Comparison of ENCODE assay signal across 8 cellular contexts in the genomic region with DNA sequence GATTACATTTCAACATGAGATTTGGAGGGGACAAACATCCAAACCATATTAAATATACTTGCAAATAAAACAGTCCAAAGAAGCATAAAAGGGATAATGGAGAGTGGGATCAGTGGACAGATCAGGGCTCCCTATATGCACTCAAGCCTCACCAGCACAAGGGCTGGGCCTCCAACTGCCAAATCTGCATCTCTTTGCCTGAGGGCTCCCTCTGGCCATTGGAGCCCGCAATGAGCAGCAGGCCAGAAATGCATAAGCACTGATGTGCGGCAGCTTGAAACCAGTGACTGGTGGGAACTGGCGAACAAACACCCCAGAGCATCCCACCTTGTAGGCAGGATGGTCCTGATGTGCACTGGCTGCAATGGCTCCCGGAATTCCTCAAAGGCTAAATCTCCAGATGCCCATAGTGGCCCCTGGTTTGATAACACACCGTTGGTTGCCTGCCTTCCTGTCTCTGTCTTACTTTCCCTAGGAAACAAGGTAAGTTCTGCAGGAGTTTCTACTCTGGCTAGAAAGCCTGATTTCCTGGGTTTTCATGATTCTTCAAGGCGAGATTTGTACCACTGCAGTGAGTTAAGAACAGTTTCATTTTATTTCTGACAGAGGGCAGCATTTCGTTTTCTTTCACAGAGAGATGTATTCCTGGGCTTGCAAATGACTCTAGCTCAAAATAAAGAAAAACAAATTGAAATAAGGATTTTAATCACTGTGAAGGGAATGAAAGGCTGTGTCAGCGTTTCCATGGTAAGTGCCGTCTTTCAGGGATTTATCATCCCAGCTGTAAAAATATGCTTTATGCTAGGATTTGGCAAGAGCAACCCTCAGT. TPM values are rescaled to one million over a fixed set of nuclear protein-coding genes. Genes with fewer than 3 reads are reported as not detected.
A peak's percentile ranks its signal among the peaks of the same experiment; 100 is the strongest.
DNase-seq lines count a peak whose midpoint lies in the region; ATAC-seq and TF ChIP-seq lines count a peak whose summit lies in the region.

No MANE protein-coding gene starts in this region.

- H3K4me3 Mint-ChIP-seq in CD4-positive, CD25-positive, alpha-beta regulatory T cell: peak overlapping the region in 1 of 4 donors; percentile 1
- no peak overlapping the region for H3K4me3 Mint-ChIP-seq in activated naive CD8-positive, alpha-beta T cell treated with anti-CD3 and anti-CD28 coated beads for 36 hours

- TF ChIP-seq CTCF in left ventricle myocardium inferior (IDR thresholded peaks at IDR 0.05; ENCODE audit: borderline replicate concordance): peak; percentile 69

- peaks cover 4% of the 10 kb centered on the region for H3K27me3 Mint-ChIP-seq in CD4-positive, CD25-positive, alpha-beta regulatory T cell
- H3K27me3 Mint-ChIP-seq in activated naive CD8-positive, alpha-beta T cell treated with anti-CD3 and anti-CD28 coated beads for 36 hours: no peaks in the 10 kb centered on the region

- H3K4me3 ChIP-seq in CD4-positive, CD25-positive, alpha-beta regulatory T cell (ENCODE audit: low read depth, low read length): peak overlapping the region; percentile 68
- H3K4me3 ChIP-seq in Karpas-422 (ENCODE audit: low read length) (no peak overlapping the region), left ventricle myocardium inferior (peak overlapping the region; percentile 34)

- H4K20me1 ChIP-seq in Karpas-422 (ENCODE audit: insufficient read depth, low read depth, low read length): no peaks in the 10 kb centered on the region

- peak overlapping the region; percentile 64 to 98 (median 96) for H3K27ac Mint-ChIP-seq in CD4-positive, CD25-positive, alpha-beta regulatory T cell
- peak overlapping the region; percentile 93 for H3K27ac Mint-ChIP-seq in activated naive CD8-positive, alpha-beta T cell treated with anti-CD3 and anti-CD28 coated beads for 36 hours

- peaks cover 5% of the 10 kb centered on the region for H3K36me3 Mint-ChIP-seq in CD4-positive, CD25-positive, alpha-beta regulatory T cell
- peaks cover 9% of the 10 kb centered on the region for H3K36me3 Mint-ChIP-seq in activated naive CD8-positive, alpha-beta T cell treated with anti-CD3 and anti-CD28 coated beads for 36 hours

- H3K27ac ChIP-seq in CD4-positive, CD25-positive, alpha-beta regulatory T cell (ENCODE audit: insufficient read depth, low read length, poor library complexity, severe bottlenecking): peak overlapping the region; percentile 70
- H3K27ac ChIP-seq in Karpas-422 (ENCODE audit: low read length) (no peak overlapping the region), left ventricle myocardium inferior (replicated peaks) (peak overlapping the region; percentile 51)

- ATAC-seq in CD4-positive, CD25-positive, alpha-beta regulatory T cell (ENCODE audit: low read depth in 2 of 2): peak; percentile 41 to 44
- ATAC-seq in HG03460 (IDR thresholded peaks at IDR 0.05; ENCODE audit: unreplicated experiment): no peak

- H3K9me3 Mint-ChIP-seq in CD4-positive, CD25-positive, alpha-beta regulatory T cell: peaks cover 0 to 13% (median 7%) of the 10 kb centered on the region in 7 donors
- H3K9me3 Mint-ChIP-seq in activated naive CD8-positive, alpha-beta T cell treated with anti-CD3 and anti-CD28 coated beads for 36 hours: peaks cover 11% of the 10 kb centered on the region

- H3K9me3 ChIP-seq in CD4-positive, CD25-positive, alpha-beta regulatory T cell (ENCODE audit: control insufficient read depth in 2 of 2, low read length in 2 of 2): peaks cover 8 to 15% of the 10 kb centered on the region in 2 experiments
- peaks cover 15% of the 10 kb centered on the region for H3K9me3 ChIP-seq in Karpas-422 (ENCODE audit: low read length)
- H3K9me3 ChIP-seq in left ventricle myocardium inferior (replicated peaks): peaks cover 16% of the 10 kb centered on the region

- peaks cover 14 to 27% (median 20%) of the 10 kb centered on the region in 4 donors for H3K4me1 Mint-ChIP-seq in CD4-positive, CD25-positive, alpha-beta regulatory T cell
- H3K4me1 Mint-ChIP-seq in activated naive CD8-positive, alpha-beta T cell treated with anti-CD3 and anti-CD28 coated beads for 36 hours: peaks cover 28% of the 10 kb centered on the region

- intact Hi-C loops in left ventricle myocardium inferior (cut with micrococcal nuclease): loop anchor here (5.0 to 10.0 kb wide), 2 partner anchors 213 to 340 kb away; no protein-coding TSS in a partner anchor

- no peak overlapping the region for H2AFZ ChIP-seq in Karpas-422 (ENCODE audit: low read length)

- no peaks in the 10 kb centered on the region for H3K79me2 ChIP-seq in Karpas-422 (ENCODE audit: low read length)

- 0 out of 2 replicates have a peak overlapping the region, but pooled peaks have one; percentile 8 for H3K9ac ChIP-seq in Karpas-422 (ENCODE audit: low read length)

- no peaks in the 10 kb centered on the region for H3K36me3 ChIP-seq in CD4-positive, CD25-positive, alpha-beta regulatory T cell (ENCODE audit: control insufficient read depth, insufficient read depth, low read length)
- H3K36me3 ChIP-seq in Karpas-422 (ENCODE audit: insufficient read depth, low read length) (no peaks in the 10 kb centered on the region), left ventricle myocardium inferior (no peaks in the 10 kb centered on the region)

- no peaks in the 10 kb centered on the region for H3K9me2 ChIP-seq in Karpas-422 (replicated peaks; ENCODE audit: insufficient read depth, low read length)

- no peaks in the 10 kb centered on the region for H3K27me3 ChIP-seq in CD4-positive, CD25-positive, alpha-beta regulatory T cell (ENCODE audit: control insufficient read depth, insufficient read depth, low read length)
- H3K27me3 ChIP-seq in Karpas-422 (ENCODE audit: low read length): 0 out of 2 replicates have a peak, but pooled peaks cover 3% of the 10 kb centered on the region
- no peaks in the 10 kb centered on the region for H3K27me3 ChIP-seq in left ventricle myocardium inferior (ENCODE audit: low read depth)

- peak in 2 of 3 donors; percentile 59 to 77 for DNase-seq in CD4-positive, CD25-positive, alpha-beta regulatory T cell
- DNase-seq in Karpas-422: peak; percentile 73
- no peak for DNase-seq in activated naive CD8-positive, alpha-beta T cell treated with anti-CD3 and anti-CD28 coated beads for 36 hours
- DNase-seq in left ventricle myocardium inferior: no peak
- DNase-seq in smooth muscle cell of the brain vasculature (ENCODE audit: low read depth, low spot score): peak; percentile 47
- no peak for DNase-seq in NCI-H2196 (lab: John Stamatoyannopoulos, UW; ENCODE audit: unreplicated experiment)
- DNase-seq in stimulated activated CD4-positive, alpha-beta T cell treated with anti-CD3 and anti-CD28 coated beads, Interleukin-4, amount 100 ng/mL, for 1 hour: no peak

- H3K4me2 ChIP-seq in Karpas-422 (ENCODE audit: low read depth, low read length, poor library complexity, severe bottlenecking): peak overlapping the region; percentile 41

- H3K4me1 ChIP-seq in CD4-positive, CD25-positive, alpha-beta regulatory T cell (ENCODE audit: control insufficient read depth, insufficient read depth, low read length, poor library complexity, severe bottlenecking): peaks cover 24% of the 10 kb centered on the region
- H3K4me1 ChIP-seq in Karpas-422 (ENCODE audit: low read length) (peaks cover 24% of the 10 kb centered on the region), left ventricle myocardium inferior (peaks cover 12% of the 10 kb centered on the region)

RNA-seq across cellular contexts. Expression of a gene that starts 56.0 kb away (rescaled TPM):
- total RNA-seq in CD4-positive, CD25-positive, alpha-beta regulatory T cell: 2.0 TPM
- 1 to 10 TPM; 1.7 to 6.3 (median 4.1) TPM for polyA plus RNA-seq in CD4-positive, CD25-positive, alpha-beta regulatory T cell
- total RNA-seq in Karpas-422 (2014; rRNA removed; shearing (Covaris generic); ENCODE audit: low replicate concordance): 59.3 and 70.7 TPM in 2 replicates
- 10 to 100 TPM; 12.1 to 13.3 TPM for total RNA-seq in activated naive CD8-positive, alpha-beta T cell treated with anti-CD3 and anti-CD28 coated beads for 36 hours
- 21.7 TPM for total RNA-seq in left ventricle myocardium inferior

Comparison
In these comparisons a context has a peak if more than half of its experiments do, and no peak if none do; other contexts are left out.
1. DNase-seq: peak in CD4-positive, CD25-positive, alpha-beta regulatory T cell (2 of 3), Karpas-422 (single experiment) and smooth muscle cell of the brain vasculature (single experiment); none in activated naive CD8-positive, alpha-beta T cell treated with anti-CD3 and anti-CD28 coated beads for 36 hours (single experiment), left ventricle myocardium inferior (single experiment), NCI-H2196 (single experiment) and stimulated activated CD4-positive, alpha-beta T cell treated with anti-CD3 and anti-CD28 coated beads, Interleukin-4, amount 100 ng/mL, for 1 hour (single experiment).